23 cellular contexts compared by ENCODE assay signal in the genomic region with DNA sequence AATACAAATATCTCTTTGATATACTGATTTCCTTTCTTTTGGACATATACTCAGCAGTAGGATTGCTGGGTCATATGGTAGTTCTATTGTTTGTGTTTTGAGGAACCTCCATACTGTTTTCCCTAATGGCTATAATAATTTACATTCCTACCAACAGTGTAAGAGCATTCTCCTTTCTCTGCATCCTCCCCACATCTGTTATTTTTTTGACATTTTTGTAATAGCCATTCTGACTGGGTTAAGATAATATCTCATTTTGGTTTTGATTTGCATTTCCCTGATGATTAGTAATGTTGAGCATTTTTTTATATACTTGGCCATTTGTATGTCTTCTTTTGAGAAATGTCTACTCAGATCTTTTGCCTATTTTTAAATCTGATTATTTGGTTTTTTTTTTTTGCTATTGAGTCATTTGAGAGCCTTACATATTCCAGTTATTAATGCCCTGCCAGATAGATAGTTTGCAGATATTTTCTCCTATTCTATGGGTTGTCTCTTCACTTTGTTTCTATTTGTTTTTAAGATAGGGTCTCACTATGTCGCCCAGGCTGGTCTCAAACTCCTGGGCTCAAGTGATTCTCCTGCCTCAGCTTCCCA.
"Had no signal": no experiment of that assay in that cellular context is flagged by ENCODE, and none has a peak within 500 bp of the region (broad histone marks: within the 10 kb centered on the region; RNA-seq: fewer than 3 reads in every experiment).

No MANE protein-coding gene starts in this region.

- H3K9me3 Mint-ChIP-seq: activated T-cell treated with anti-CD3 and anti-CD28 coated beads, Interleukin-2, amount 50 U/mL, for 72 hours; nephron; stimulated activated naive CD8-positive, alpha-beta T cell treated with anti-CD3 and anti-CD28 coated beads, Interleukin-15, amount 100 ng/mL, for 72 hours; WTC11 had no signal

- H3K4me3 ChIP-seq: adrenal gland, ascending aorta, coronary artery, dorsolateral prefrontal cortex, gastrocnemius medialis, hepatocyte, tibial nerve had no signal

- H3K27me3 ChIP-seq: adrenal gland, ascending aorta, brain microvascular endothelial cell, dorsolateral prefrontal cortex, gastrocnemius medialis, hepatocyte, tibial nerve had no signal

- H3K4me1 ChIP-seq: adrenal gland, ascending aorta, tibial nerve had no signal

- H3K36me3 ChIP-seq: adrenal gland, brain microvascular endothelial cell, gastrocnemius medialis had no signal

- H3K4me2 ChIP-seq: hepatocyte had no signal

- H2AFZ ChIP-seq: hepatocyte had no signal

- H3K27me3 Mint-ChIP-seq: activated CD4-positive, alpha-beta T cell treated with anti-CD3 and anti-CD28 coated beads for 36 hours; activated CD8-positive, alpha-beta memory T cell treated with anti-CD3 and anti-CD28 coated beads, Interleukin-2, amount 10 ng/mL, durations not matched to agents 7 days and 5 days; activated naive CD8-positive, alpha-beta T cell; stimulated activated naive CD8-positive, alpha-beta T cell treated with anti-CD3 and anti-CD28 coated beads, Interleukin-15, amount 100 ng/mL, for 72 hours had no signal

- H3K4me1 Mint-ChIP-seq: stimulated activated naive CD8-positive, alpha-beta T cell treated with anti-CD3 and anti-CD28 coated beads, Interleukin-15, amount 100 ng/mL, for 72 hours had no signal

- H3K9me3 ChIP-seq: adrenal gland, ascending aorta, gastrocnemius medialis, tibial nerve had no signal

- H3K4me3 Mint-ChIP-seq: activated CD4-positive, alpha-beta T cell treated with anti-CD3 and anti-CD28 coated beads for 36 hours; activated CD8-positive, alpha-beta memory T cell treated with anti-CD3 and anti-CD28 coated beads, Interleukin-2, amount 10 ng/mL, durations not matched to agents 7 days and 5 days; activated CD8-positive, alpha-beta T cell treated with anti-CD3 and anti-CD28 coated beads, Interleukin-2, amount 10 ng/mL, durations not matched to agents 7 days and 5 days; activated naive CD8-positive, alpha-beta T cell; activated T-cell treated with anti-CD3 and anti-CD28 coated beads, Interleukin-2, amount 50 U/mL, for 72 hours; nephron; stimulated activated naive CD8-positive, alpha-beta T cell treated with anti-CD3 and anti-CD28 coated beads, Interleukin-15, amount 100 ng/mL, for 72 hours; WTC11 had no signal

- H3K27ac ChIP-seq: adrenal gland, ascending aorta, brain microvascular endothelial cell, coronary artery, dorsolateral prefrontal cortex, gastrocnemius medialis, hepatocyte, tibial nerve had no signal

- H3K27ac Mint-ChIP-seq: activated CD4-positive, alpha-beta T cell treated with anti-CD3 and anti-CD28 coated beads for 36 hours; activated CD8-positive, alpha-beta memory T cell treated with anti-CD3 and anti-CD28 coated beads, Interleukin-2, amount 10 ng/mL, durations not matched to agents 7 days and 5 days; activated CD8-positive, alpha-beta T cell treated with anti-CD3 and anti-CD28 coated beads, Interleukin-2, amount 10 ng/mL, durations not matched to agents 7 days and 5 days; activated naive CD8-positive, alpha-beta T cell; activated T-cell treated with anti-CD3 and anti-CD28 coated beads, Interleukin-2, amount 50 U/mL, for 72 hours; nephron; stimulated activated naive CD8-positive, alpha-beta T cell treated with anti-CD3 and anti-CD28 coated beads, Interleukin-15, amount 100 ng/mL, for 72 hours; WTC11 had no signal

- DNase-seq: activated CD4-positive, alpha-beta T cell treated with anti-CD3 and anti-CD28 coated beads for 36 hours; activated CD8-positive, alpha-beta memory T cell treated with anti-CD3 and anti-CD28 coated beads, Interleukin-2, amount 10 ng/mL, durations not matched to agents 7 days and 5 days; activated CD8-positive, alpha-beta T cell treated with anti-CD3 and anti-CD28 coated beads, Interleukin-2, amount 10 ng/mL, durations not matched to agents 7 days and 5 days; activated naive CD4-positive, alpha-beta T cell treated with Interleukin-2 at 50 U/mL for 16 hours; activated T-cell treated with anti-CD3 and anti-CD28 coated beads, Interleukin-2, amount 50 U/mL, for 72 hours; adrenal gland; brain microvascular endothelial cell; dorsolateral prefrontal cortex; effector memory CD4-positive, alpha-beta T cell; gastrocnemius medialis; left cardiac atrium; left ventricle myocardium superior; posterior cingulate gyrus; right cardiac atrium; stimulated activated CD4-positive, alpha-beta T cell treated with anti-CD3 and anti-CD28 coated beads, Interleukin-2, amount 100 ng/mL, for 48 hours; stimulated activated naive CD8-positive, alpha-beta T cell treated with anti-CD3 and anti-CD28 coated beads, Interleukin-15, amount 100 ng/mL, for 72 hours had no signal

- H3K79me2 ChIP-seq: hepatocyte had no signal
